Comparison of ENCODE assay signal across 14 cellular contexts in genomic region chr17:19022128-19022527, GRCh38. TPM values are rescaled to one million over a fixed set of nuclear protein-coding genes. Genes with fewer than 3 reads are reported as not detected.
"Had no signal": no experiment of that assay in that cellular context is flagged by ENCODE, and none has a peak within 500 bp of the region (broad histone marks: within the 10 kb centered on the region; RNA-seq: fewer than 3 reads in every experiment).

No MANE protein-coding gene starts in this region.

- H3K4me3 Mint-ChIP-seq: activated naive CD8-positive, alpha-beta T cell treated with anti-CD3 and anti-CD28 coated beads for 36 hours; activated T-cell treated with anti-CD3 and anti-CD28 coated beads, Interleukin-2, amount 50 U/mL, for 24 hours; activated T-helper 17 cell treated with anti-CD3 and anti-CD28 coated beads, Interleukin-2, amount 50 U/mL, for 72 hours; natural killer cell; stimulated activated naive CD8-positive, alpha-beta T cell treated with anti-CD3 and anti-CD28 coated beads, Interleukin-15, amount 100 ng/mL, for 72 hours had no signal

- DNase-seq: gastrocnemius medialis; hypothalamus; natural killer cell; stimulated activated naive CD8-positive, alpha-beta T cell treated with anti-CD3 and anti-CD28 coated beads, Interleukin-15, amount 100 ng/mL, for 72 hours; tibial artery had no signal

- H3K36me3 ChIP-seq: breast epithelium, gastrocnemius medialis, prostate gland, tibial artery had no signal

- H3K27me3 Mint-ChIP-seq: activated naive CD8-positive, alpha-beta T cell treated with anti-CD3 and anti-CD28 coated beads for 36 hours; activated T-cell treated with anti-CD3 and anti-CD28 coated beads, Interleukin-2, amount 50 U/mL, for 24 hours; activated T-helper 17 cell treated with anti-CD3 and anti-CD28 coated beads, Interleukin-2, amount 50 U/mL, for 72 hours; stimulated activated naive CD8-positive, alpha-beta T cell treated with anti-CD3 and anti-CD28 coated beads, Interleukin-15, amount 100 ng/mL, for 72 hours had no signal

- H3K36me3 Mint-ChIP-seq: natural killer cell had no signal

- H3K4me3 ChIP-seq: breast epithelium, coronary artery, esophagus muscularis mucosa, gastrocnemius medialis, lung, prostate gland, tibial artery had no signal

- H3K9me3 ChIP-seq: breast epithelium, esophagus muscularis mucosa, gastrocnemius medialis, prostate gland, tibial artery had no signal

- ATAC-seq: gastrocnemius medialis; natural killer cell; stimulated activated naive CD8-positive, alpha-beta T cell treated with anti-CD3 and anti-CD28 coated beads, Interleukin-15, amount 100 ng/mL, for 72 hours had no signal

- H3K27ac ChIP-seq: breast epithelium, coronary artery, esophagus muscularis mucosa, gastrocnemius medialis, prostate gland, tibial artery had no signal

- H3K27ac Mint-ChIP-seq: activated T-helper 17 cell treated with anti-CD3 and anti-CD28 coated beads, Interleukin-2, amount 50 U/mL, for 72 hours; natural killer cell had no signal

- H3K4me1 ChIP-seq: breast epithelium, esophagus muscularis mucosa, gastrocnemius medialis, prostate gland, tibial artery had no signal

- H3K9me3 Mint-ChIP-seq: activated naive CD8-positive, alpha-beta T cell treated with anti-CD3 and anti-CD28 coated beads for 36 hours; activated T-cell treated with anti-CD3 and anti-CD28 coated beads, Interleukin-2, amount 50 U/mL, for 24 hours; activated T-helper 17 cell treated with anti-CD3 and anti-CD28 coated beads, Interleukin-2, amount 50 U/mL, for 72 hours; natural killer cell; stimulated activated naive CD8-positive, alpha-beta T cell treated with anti-CD3 and anti-CD28 coated beads, Interleukin-15, amount 100 ng/mL, for 72 hours had no signal

- H3K27me3 ChIP-seq: breast epithelium, esophagus muscularis mucosa, gastrocnemius medialis had no signal

RNA-seq across cellular contexts. Expression of gene GRAP, which starts 24.6 kb away (rescaled TPM):
- total RNA-seq: osteocyte had no signal
